8 cellular contexts compared by ENCODE assay signal in genomic region chr13:30113983-30114491, GRCh38.
DNase-seq lines count a peak whose midpoint lies in the region; ATAC-seq, FAIRE-seq and TF ChIP-seq lines count a peak whose summit lies in the region.

No MANE protein-coding gene starts in this region.

- H3K4me1 ChIP-seq in A549, result peaks cover 13% of the 10 kb centered on the region
- H3K4me1 ChIP-seq in HUES64 (ENCODE audit: insufficient read depth, low read length), result peaks cover 10% of the 10 kb centered on the region
- H3K4me1 ChIP-seq in breast epithelium, result peaks cover 6 to 22% of the 10 kb centered on the region in 2 donors
- peaks cover 10 to 21% of the 10 kb centered on the region in 2 donors for H3K4me1 ChIP-seq in mucosa of rectum (ENCODE audit: control insufficient read depth in 2 of 2, insufficient read depth in 2 of 2, low read length in 2 of 2)

- ATAC-seq in A549 (peak; percentile 4 to 14; a peak in 3 of 6 replicates), HG03565 (IDR thresholded peaks at IDR 0.05; ENCODE audit: unreplicated experiment) (no peak), HG02571 (IDR thresholded peaks at IDR 0.05; ENCODE audit: unreplicated experiment) (no peak)

- H3K36me3 ChIP-seq in HUES64 (ENCODE audit: insufficient read depth, low read length), result no peaks in the 10 kb centered on the region
- H3K36me3 ChIP-seq in breast epithelium, result no peaks in the 10 kb centered on the region
- no peaks in the 10 kb centered on the region for H3K36me3 ChIP-seq in mucosa of rectum (ENCODE audit: control insufficient read depth in 2 of 2, insufficient read depth in 2 of 2, low read length in 2 of 2)

- TF ChIP-seq CTCF in A549 (IDR thresholded peaks at IDR 0.05) (no peak), breast epithelium (IDR thresholded peaks at IDR 0.05) (no peak), GM13977 (IDR thresholded peaks at IDR 0.05; ENCODE audit: extremely low read depth, insufficient read depth, missing control alignments) (no peak)

- H3K9ac ChIP-seq in HUES64 (ENCODE audit: low read depth, low read length), result peak overlapping the region; percentile 81; the same call in 1 of the 2 replicates
- H3K9ac ChIP-seq in mucosa of rectum (ENCODE audit: low read depth in 1 of 2, low read length in 2 of 2), result peak overlapping the region; percentile 68 to 72

- H3K4me2 ChIP-seq in A549, result peak overlapping the region; percentile 96

- in situ Hi-C loops in GM13977 (cut with MboI; ENCODE audit: low pct_unique_long_range_greater_than_20kb, low sequenced_read_pairs, unreplicated experiment), result loop anchor here (10.0 to 25.0 kb wide), 2 partner anchors 339 to 602 kb away; no protein-coding TSS in a partner anchor

- H3K9me3 ChIP-seq in A549 (no peaks in the 10 kb centered on the region), HUES64 (ENCODE audit: insufficient read depth, low read depth, low read length) (no peaks in the 10 kb centered on the region), breast epithelium (no peaks in the 10 kb centered on the region), mucosa of rectum (ENCODE audit: control insufficient read depth in 2 of 2, low read length in 2 of 2) (no peaks in the 10 kb centered on the region)

- 57% methylated on average over 11 of the region's 14 CpGs for WGBS in A549 (ENCODE audit: missing lambda C conversion rate)
- 68% methylated on average over 14 of the region's 14 CpGs for WGBS in HUES64

- H3K4me3 ChIP-seq in A549 (peak overlapping the region; percentile 65), HUES64 (ENCODE audit: low read length) (peak overlapping the region; percentile 74), breast epithelium (peak overlapping the region; percentile 48 to 88 (median 69)), mucosa of rectum (ENCODE audit: low read length in 2 of 2) (peak overlapping the region; percentile 54 to 71)

- no peak for TF ChIP-seq EP300 in A549 (IDR thresholded peaks at IDR 0.05)

- no peak for TF ChIP-seq RAD21 in A549 (conservative IDR thresholded peaks at IDR 0.05 in 1 of 2, IDR thresholded peaks at IDR 0.05 in 1 of 2)

- FAIRE-seq in A549 (lab: Jason Lieb, UNC), result no peak

- intact Hi-C loops in breast epithelium (cut with DNase I; ENCODE audit: low total_unique reads), result loop anchor here (5.0 to 10.0 kb wide), 3 partner anchors 169 to 342 kb away; no protein-coding TSS in a partner anchor

- H3K27me3 ChIP-seq in HUES64 (ENCODE audit: insufficient read depth, low read length) (no peaks in the 10 kb centered on the region), breast epithelium (no peaks in the 10 kb centered on the region), mucosa of rectum (ENCODE audit: control insufficient read depth in 2 of 2, insufficient read depth in 2 of 2, low read length in 2 of 2) (no peaks in the 10 kb centered on the region)

- peak overlapping the region; percentile 87 to 99 for H3K27ac ChIP-seq in A549
- H3K27ac ChIP-seq in HUES64 (ENCODE audit: low read depth, low read length), result no peak overlapping the region
- H3K27ac ChIP-seq in breast epithelium, result peak overlapping the region; percentile 88 to 89
- H3K27ac ChIP-seq in mucosa of rectum (ENCODE audit: low read depth in 2 of 2, low read length in 2 of 2), result peak overlapping the region; percentile 75 to 83

- DNase-seq in A549 (ENCODE audit: low read depth in 1 of 2, low spot score in 1 of 2), result no peak
- DNase-seq in breast epithelium (ENCODE audit: low spot score in 2 of 2), result no peak
- DNase-seq in GM13977 (ENCODE audit: low spot score), result no peak
- DNase-seq in stimulated activated CD4-positive, alpha-beta T cell treated with anti-CD3 and anti-CD28 coated beads, Interleukin-4, amount 100 ng/mL, for 1 hour, result no peak

- TF ChIP-seq POLR2A in A549 (IDR thresholded peaks at IDR 0.05; ENCODE audit: low read length), result no peak
- no peak for TF ChIP-seq POLR2A in breast epithelium (IDR thresholded peaks at IDR 0.05)

- CTCF ChIA-PET in A549 (lab: Yijun Ruan, JAX), result interaction anchor here (0.7 to 9.8 kb wide), 34 partner anchors 10 to 751 kb away, joined by 3 to 131 read pairs (median 4); partner anchors contain the start of gene UBL3

- POLR2A ChIA-PET in A549 (lab: Yijun Ruan, JAX), result interaction anchor here (1.3 kb wide), 1 partner anchor 189 kb away, joined by 3 read pairs; no protein-coding TSS in a partner anchor

TF ChIP-seq in A549, 52 proteins besides CTCF, POLR2A, EP300 and RAD21:
- TF ChIP-seq, protein P1, sequence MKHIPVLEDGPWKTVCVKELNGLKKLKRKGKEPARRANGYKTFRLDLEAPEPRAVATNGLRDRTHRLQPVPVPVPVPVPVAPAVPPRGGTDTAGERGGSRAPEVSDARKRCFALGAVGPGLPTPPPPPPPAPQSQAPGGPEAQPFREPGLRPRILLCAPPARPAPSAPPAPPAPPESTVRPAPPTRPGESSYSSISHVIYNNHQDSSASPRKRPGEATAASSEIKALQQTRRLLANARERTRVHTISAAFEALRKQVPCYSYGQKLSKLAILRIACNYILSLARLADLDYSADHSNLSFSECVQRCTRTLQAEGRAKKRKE (CRISPR knock-in tag; IDR thresholded peaks at IDR 0.05; ENCODE audit: low read depth), result no peak
- TF ChIP-seq FOXS1 (CRISPR knock-in tag; IDR thresholded peaks at IDR 0.05) (no peak), RNF2 (IDR thresholded peaks at IDR 0.05; ENCODE audit: borderline replicate concordance, low read depth) (no peak), PBX3 (IDR thresholded peaks at IDR 0.05) (no peak), FOSL2 (IDR thresholded peaks at IDR 0.05) (no peak), FOSL2 (CRISPR knock-in tag; IDR thresholded peaks at IDR 0.05) (no peak), MAFK (IDR thresholded peaks at IDR 0.05; ENCODE audit: partially characterized antibody) (no peak), SREBF2 (IDR thresholded peaks at IDR 0.05) (no peak), HOXB13 (CRISPR knock-in tag; IDR thresholded peaks at IDR 0.05; ENCODE audit: low read depth) (no peak), MYC (IDR thresholded peaks at IDR 0.05; ENCODE audit: borderline replicate concordance, low read length) (no peak), BCL3 (IDR thresholded peaks at IDR 0.05) (no peak), POLR2AphosphoS2 (conservative IDR thresholded peaks at IDR 0.05; ENCODE audit: low read length) (no peak), ZSCAN20 (CRISPR knock-in tag; IDR thresholded peaks at IDR 0.05) (no peak)
- TF ChIP-seq, protein P2, sequence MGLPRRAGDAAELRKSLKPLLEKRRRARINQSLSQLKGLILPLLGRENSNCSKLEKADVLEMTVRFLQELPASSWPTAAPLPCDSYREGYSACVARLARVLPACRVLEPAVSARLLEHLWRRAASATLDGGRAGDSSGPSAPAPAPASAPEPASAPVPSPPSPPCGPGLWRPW (IDR thresholded peaks at IDR 0.05), result no peak

Comparison
In these comparisons a context has a peak if more than half of its experiments do, and no peak if none do; other contexts are left out.
1. ATAC-seq: peak in A549 (2 of 2); none in HG03565 (single experiment) and HG02571 (single experiment).
2. Peak in every context shown above with its lines, with median percentiles within 50 percentile points of each other: H3K4me3 ChIP-seq.